ENCODE assay signal across 9 cellular contexts in the genomic region with DNA sequence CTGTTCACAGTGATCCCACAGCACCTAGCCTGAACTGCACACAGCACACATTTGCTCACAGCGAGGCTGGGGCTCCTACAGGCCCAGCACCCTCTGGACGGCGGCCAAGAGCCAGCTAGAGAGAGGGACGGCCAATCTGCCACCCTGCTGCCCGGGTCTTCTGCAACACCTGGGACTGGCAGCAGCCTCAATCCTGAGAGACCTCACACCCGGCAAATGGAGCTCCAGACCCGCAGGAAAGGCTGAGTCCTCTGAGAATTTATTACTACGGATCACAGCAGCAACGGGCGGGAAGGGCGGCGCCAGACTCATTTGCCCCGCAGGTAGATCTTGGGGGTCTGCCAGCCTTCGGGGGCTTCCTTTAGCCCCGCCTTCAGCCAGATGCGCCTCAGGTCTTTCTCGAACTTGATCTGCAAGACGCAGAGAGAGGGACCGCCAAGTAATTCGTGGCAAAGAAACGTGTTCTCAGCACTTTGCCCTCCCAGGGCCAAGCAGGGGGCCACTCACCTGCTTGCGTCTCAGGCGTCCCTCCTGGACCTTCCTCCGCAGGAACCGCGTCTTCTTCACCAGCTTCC. TPM values are rescaled to one million over a fixed set of nuclear protein-coding genes. Genes with fewer than 3 reads are reported as not detected.
DNase-seq lines count a peak whose midpoint lies in the region; ATAC-seq and TF ChIP-seq lines count a peak whose summit lies in the region.
"Had no signal": no experiment of that assay in that cellular context is flagged by ENCODE, and none has a peak within 500 bp of the region (broad histone marks: within the 10 kb centered on the region; RNA-seq: fewer than 3 reads in every experiment).

No MANE protein-coding gene starts in this region.

- no peaks in the 10 kb centered on the region for H3K9me3 Mint-ChIP-seq in activated CD8-positive, alpha-beta T cell treated with anti-CD3 and anti-CD28 coated beads for 36 hours

- intact Hi-C loops in activated CD8-positive, alpha-beta T cell treated with anti-CD3 and anti-CD28 coated beads for 36 hours (cut with micrococcal nuclease): no loop called here

- no peak for ATAC-seq in activated CD8-positive, alpha-beta T cell treated with anti-CD3 and anti-CD28 coated beads for 36 hours
- no peak for ATAC-seq in GM21576 (IDR thresholded peaks at IDR 0.05; ENCODE audit: unreplicated experiment)

- H3K36me3 Mint-ChIP-seq in activated CD8-positive, alpha-beta T cell treated with anti-CD3 and anti-CD28 coated beads for 36 hours (ENCODE audit: low read depth): peaks cover 9% of the 10 kb centered on the region

- in situ Hi-C loops in ACHN (cut with HindIII; ENCODE audit: low pct_ligation_motif_present, low pct_unique_long_range_greater_than_20kb, low sequenced_read_pairs): no loop called here

- POLR2A ChIA-PET in HEK293 (lab: Yijun Ruan, JAX): interaction anchor here (1.2 kb wide), 1 partner anchor 25 kb away, joined by 3 read pairs; a partner anchor contains a TSS
- POLR2A ChIA-PET in activated CD8-positive, alpha-beta T cell treated with anti-CD3 and anti-CD28 coated beads for 36 hours (lab: Charles Lee): interaction anchor here (1.3 to 3.1 kb wide), 2 partner anchors 21 to 26 kb away, joined by 4 to 24 read pairs; a partner anchor contains a TSS

- no peak for TF ChIP-seq CTCF in HEK293 (tag by site-specific recombination; IDR thresholded peaks at IDR 0.05)
- no peak for TF ChIP-seq CTCF in activated CD8-positive, alpha-beta T cell treated with anti-CD3 and anti-CD28 coated beads for 36 hours (IDR thresholded peaks at IDR 0.05)
- TF ChIP-seq CTCF in right atrium auricular region (IDR thresholded peaks at IDR 0.05): no peak

- H3K4me3 Mint-ChIP-seq in activated CD8-positive, alpha-beta T cell treated with anti-CD3 and anti-CD28 coated beads for 36 hours: peak overlapping the region; percentile 86

- no peaks in the 10 kb centered on the region for H3K27me3 Mint-ChIP-seq in activated CD8-positive, alpha-beta T cell treated with anti-CD3 and anti-CD28 coated beads for 36 hours

- DNase-seq in activated CD8-positive, alpha-beta T cell treated with anti-CD3 and anti-CD28 coated beads for 36 hours: no peak
- DNase-seq in right atrium auricular region (ENCODE audit: low spot score): no peak
- DNase-seq in hypothalamus (lab: John Stamatoyannopoulos, UW): no peak
- no peak for DNase-seq in NCI-H1092 treated with DMSO at 0.1 percent for 48 hours (lab: John Stamatoyannopoulos, UW)
- no peak for DNase-seq in ACHN
- DNase-seq: NCI-H2029 treated with DMSO at 0.1 percent for 48 hours had no signal

- H3K4me1 Mint-ChIP-seq in activated CD8-positive, alpha-beta T cell treated with anti-CD3 and anti-CD28 coated beads for 36 hours (ENCODE audit: low read depth): peaks cover 31% of the 10 kb centered on the region

- H3K9me3 ChIP-seq in HEK293 (ENCODE audit: control insufficient read depth, insufficient read depth, low read depth, low read length) (no peaks in the 10 kb centered on the region), right atrium auricular region (no peaks in the 10 kb centered on the region), skeletal muscle tissue (ENCODE audit: control insufficient read depth in 3 of 3, low read length in 3 of 3) (no peaks in the 10 kb centered on the region)

- H3K36me3 ChIP-seq in HEK293 (ENCODE audit: control insufficient read depth in 2 of 2, insufficient read depth in 1 of 2, low read length in 2 of 2): peaks cover 0 to 44% of the 10 kb centered on the region in 2 experiments; a peak in 2 of 3 replicates
- peaks cover 9% of the 10 kb centered on the region for H3K36me3 ChIP-seq in right atrium auricular region
- H3K36me3 ChIP-seq in skeletal muscle tissue (ENCODE audit: control insufficient read depth in 3 of 3, insufficient read depth in 3 of 3, low read length in 3 of 3): peaks cover 11 to 16% (median 13%) of the 10 kb centered on the region in 3 donors

- H3K27me3 ChIP-seq in right atrium auricular region (no peaks in the 10 kb centered on the region), skeletal muscle tissue (ENCODE audit: control insufficient read depth in 3 of 3, insufficient read depth in 3 of 3, low read length in 3 of 3) (no peaks in the 10 kb centered on the region)

- H3K27ac Mint-ChIP-seq in activated CD8-positive, alpha-beta T cell treated with anti-CD3 and anti-CD28 coated beads for 36 hours: peak overlapping the region; percentile 57

- peak overlapping the region; percentile 89; the same call in 1 of the 2 replicates for H3K27ac ChIP-seq in HEK293 (ENCODE audit: extremely low read depth, low read depth, low read length)
- no peak overlapping the region for H3K27ac ChIP-seq in right atrium auricular region
- no peak overlapping the region for H3K27ac ChIP-seq in skeletal muscle tissue (ENCODE audit: low read depth, low read length)

- H3K4me3 ChIP-seq in HEK293 (ENCODE audit: low read depth, low read length) (peak overlapping the region; percentile 93), right atrium auricular region (peak overlapping the region; percentile 97 to 99), skeletal muscle tissue (ENCODE audit: low read length in 3 of 3) (peak overlapping the region; percentile 88 to 93 (median 90))

- H3K4me1 ChIP-seq in HEK293 (ENCODE audit: control insufficient read depth, insufficient read depth, low read length) (peaks cover 4% of the 10 kb centered on the region; the same call in 1 of the 2 replicates), right atrium auricular region (peaks cover 0 to 39% of the 10 kb centered on the region in 2 donors), skeletal muscle tissue (ENCODE audit: control insufficient read depth in 3 of 3, insufficient read depth in 3 of 3, low read length in 3 of 3) (peaks cover 32 to 49% (median 42%) of the 10 kb centered on the region in 3 donors)

- CTCF ChIA-PET in HEK293 (lab: Yijun Ruan, JAX): interaction anchor here (0.7 to 2.8 kb wide), 2 partner anchors 26 to 68 kb away, joined by 3 to 18 read pairs; no protein-coding TSS in a partner anchor
- CTCF ChIA-PET in activated CD8-positive, alpha-beta T cell treated with anti-CD3 and anti-CD28 coated beads for 36 hours (lab: Charles Lee): interaction anchor here (1.0 to 5.3 kb wide), 3 partner anchors 21 to 340 kb away, joined by 3 to 40 read pairs (median 8); no protein-coding TSS in a partner anchor

- peak overlapping the region in 2 of 3 donors; percentile 92 to 99 for H3K9ac ChIP-seq in skeletal muscle tissue (ENCODE audit: low read depth in 1 of 3, low read length in 3 of 3)

TF ChIP-seq in HEK293, 187 proteins besides CTCF, POLR2A, EP300 and RAD21:
- TF ChIP-seq EGR2 (tag by site-specific recombination; IDR thresholded peaks at IDR 0.05; ENCODE audit: low read depth) (no peak), ZSCAN16 (tag by site-specific recombination; IDR thresholded peaks at IDR 0.05) (no peak), ZNF114 (tag by site-specific recombination; IDR thresholded peaks at IDR 0.05) (no peak), ZNF155 (tag by site-specific recombination; IDR thresholded peaks at IDR 0.05) (no peak)
- TF ChIP-seq, protein P1, sequence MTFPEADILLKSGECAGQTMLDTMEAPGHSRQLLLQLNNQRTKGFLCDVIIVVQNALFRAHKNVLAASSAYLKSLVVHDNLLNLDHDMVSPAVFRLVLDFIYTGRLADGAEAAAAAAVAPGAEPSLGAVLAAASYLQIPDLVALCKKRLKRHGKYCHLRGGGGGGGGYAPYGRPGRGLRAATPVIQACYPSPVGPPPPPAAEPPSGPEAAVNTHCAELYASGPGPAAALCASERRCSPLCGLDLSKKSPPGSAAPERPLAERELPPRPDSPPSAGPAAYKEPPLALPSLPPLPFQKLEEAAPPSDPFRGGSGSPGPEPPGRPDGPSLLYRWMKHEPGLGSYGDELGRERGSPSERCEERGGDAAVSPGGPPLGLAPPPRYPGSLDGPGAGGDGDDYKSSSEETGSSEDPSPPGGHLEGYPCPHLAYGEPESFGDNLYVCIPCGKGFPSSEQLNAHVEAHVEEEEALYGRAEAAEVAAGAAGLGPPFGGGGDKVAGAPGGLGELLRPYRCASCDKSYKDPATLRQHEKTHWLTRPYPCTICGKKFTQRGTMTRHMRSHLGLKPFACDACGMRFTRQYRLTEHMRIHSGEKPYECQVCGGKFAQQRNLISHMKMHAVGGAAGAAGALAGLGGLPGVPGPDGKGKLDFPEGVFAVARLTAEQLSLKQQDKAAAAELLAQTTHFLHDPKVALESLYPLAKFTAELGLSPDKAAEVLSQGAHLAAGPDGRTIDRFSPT (tag by site-specific recombination; IDR thresholded peaks at IDR 0.05): peak; percentile 8; the same call in 1 of the 2 replicates

RNA-seq across cellular contexts. Expression of a gene that starts 1.4 kb away (rescaled TPM):
- 100 to 1,000 TPM; 127 TPM for total RNA-seq in activated CD8-positive, alpha-beta T cell treated with anti-CD3 and anti-CD28 coated beads for 36 hours
- total RNA-seq in right atrium auricular region (100 to 1,000 TPM; 155 to 159 TPM), skeletal muscle tissue (51.7 TPM)

RNA-seq across cellular contexts. Expression of a gene that starts 15.2 kb away (rescaled TPM):
- total RNA-seq in activated CD8-positive, alpha-beta T cell treated with anti-CD3 and anti-CD28 coated beads for 36 hours: under 1 TPM; 0.92 to 0.98 TPM
- total RNA-seq in right atrium auricular region: 10 to 100 TPM; 53.4 to 58.6 TPM
- total RNA-seq in skeletal muscle tissue: 60.0 TPM

RNA-seq across cellular contexts. Expression of a gene that starts 24.4 kb away (rescaled TPM):
- 10 to 100 TPM; 37.2 to 39.2 TPM for total RNA-seq in activated CD8-positive, alpha-beta T cell treated with anti-CD3 and anti-CD28 coated beads for 36 hours
- 10 to 100 TPM; 75.0 to 80.2 TPM for total RNA-seq in right atrium auricular region
- 44.9 TPM for total RNA-seq in skeletal muscle tissue

RNA-seq across cellular contexts. Expression of a gene that starts 25.6 kb away (rescaled TPM):
- total RNA-seq in activated CD8-positive, alpha-beta T cell treated with anti-CD3 and anti-CD28 coated beads for 36 hours: 10 to 100 TPM; 86.3 to 92.4 TPM
- total RNA-seq in right atrium auricular region (10 to 100 TPM; 41.6 to 44.2 TPM), skeletal muscle tissue (55.3 TPM)

RNA-seq across cellular contexts. Expression of a gene that starts 33.5 kb away (rescaled TPM):
- 100 to 1,000 TPM; 127 to 129 TPM for total RNA-seq in activated CD8-positive, alpha-beta T cell treated with anti-CD3 and anti-CD28 coated beads for 36 hours
- total RNA-seq in right atrium auricular region: 100 to 1,000 TPM; 160 to 218 TPM
- 75.7 TPM for total RNA-seq in skeletal muscle tissue

Comparison
In these comparisons a context has a peak if more than half of its experiments do, and no peak if none do; other contexts are left out.
1. RNA of a gene that starts 15.2 kb away (total RNA-seq): 60.0 TPM in skeletal muscle tissue (single experiment) and 53.4 to 58.6 TPM in right atrium auricular region; 0.92 to 0.98 TPM in activated CD8-positive, alpha-beta T cell treated with anti-CD3 and anti-CD28 coated beads for 36 hours; every median in the first group is over 10 times any median in the second.
2. Peak in every context shown above with its lines, with median percentiles within 50 percentile points of each other: H3K4me3 ChIP-seq.